Comparison of ENCODE assay signal across 9 cellular contexts in the genomic region with DNA sequence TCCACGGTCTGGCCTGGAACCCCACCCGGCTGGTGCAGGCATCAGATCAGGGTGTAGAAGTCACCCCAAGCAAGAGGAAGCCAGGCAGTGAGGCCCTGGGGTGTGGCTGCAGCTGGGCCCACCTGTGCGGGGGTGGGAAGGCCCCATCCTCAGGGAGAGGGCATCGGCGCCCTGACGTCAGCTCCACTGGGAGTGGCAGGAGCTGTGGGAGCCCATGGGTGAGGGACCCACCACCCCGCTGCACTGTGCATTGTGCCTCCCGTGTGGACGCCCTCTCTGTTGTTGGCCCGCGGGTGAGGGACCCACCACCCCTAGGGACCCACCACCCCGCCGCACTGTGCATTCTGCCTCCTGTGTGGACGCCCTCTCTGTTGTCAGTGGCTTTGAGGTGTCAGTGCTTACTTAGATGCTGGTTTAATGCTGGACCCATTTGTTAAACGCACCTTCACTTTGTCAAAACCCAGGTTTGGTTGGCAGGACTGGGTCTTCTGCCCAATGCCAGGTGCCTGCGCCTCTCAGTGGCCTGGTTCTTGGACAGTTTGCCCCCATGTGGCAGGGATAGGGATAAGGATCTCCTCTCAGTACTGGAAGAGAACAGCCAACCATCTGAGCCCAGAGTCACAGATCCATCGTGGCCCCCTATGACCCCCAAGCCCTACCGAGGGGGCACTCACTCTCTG. TPM values are rescaled to one million over a fixed set of nuclear protein-coding genes. Genes with fewer than 3 reads are reported as not detected.
DNase-seq lines count a peak whose midpoint lies in the region; ATAC-seq and TF ChIP-seq lines count a peak whose summit lies in the region.
"Had no signal": no experiment of that assay in that cellular context is flagged by ENCODE, and none has a peak within 500 bp of the region (broad histone marks: within the 10 kb centered on the region; RNA-seq: fewer than 3 reads in every experiment).

No MANE protein-coding gene starts in this region.

- TF ChIP-seq CTCF in choroid plexus epithelial cell (conservative IDR thresholded peaks at IDR 0.05; ENCODE audit: low read depth, low read length) (peak; percentile 69), psoas muscle (IDR thresholded peaks at IDR 0.05) (peak; percentile 3), gastrocnemius medialis (IDR thresholded peaks at IDR 0.05 in 4 of 5, conservative IDR thresholded peaks at IDR 0.05 in 1 of 5) (no peak)

- no peak for TF ChIP-seq POLR2A in gastrocnemius medialis (IDR thresholded peaks at IDR 0.05)

- in situ Hi-C loops in gastrocnemius medialis (cut with MboI; ENCODE audit: low sequenced_read_pairs in 4 of 4): no loop called here

- H3K4me1 ChIP-seq in psoas muscle (no peaks in the 10 kb centered on the region), gastrocnemius medialis (no peaks in the 10 kb centered on the region)
- H3K4me1 ChIP-seq: uterus had no signal

- H3K36me3 ChIP-seq in psoas muscle (ENCODE audit: insufficient read depth in 1 of 2, low read depth in 1 of 2) (no peaks in the 10 kb centered on the region), gastrocnemius medialis (no peaks in the 10 kb centered on the region)
- H3K36me3 ChIP-seq: uterus had no signal

- DNase-seq in NCI-H1417 (lab: John Stamatoyannopoulos, UW): peak in 2 of 3 experiments; percentile 39 to 55
- no peak for DNase-seq in NCI-H1417 treated with DMSO at 0.1 percent for 48 hours (lab: John Stamatoyannopoulos, UW)
- DNase-seq in NAMALWA (ENCODE audit: low spot score): peak; percentile 41
- peak; percentile 47 for DNase-seq in choroid plexus epithelial cell (ENCODE audit: low read depth)
- peak in 1 of 2 donors; percentile 45 for DNase-seq in psoas muscle
- DNase-seq in gastrocnemius medialis: no peak
- DNase-seq in stimulated activated CD4-positive, alpha-beta T cell treated with anti-CD3 and anti-CD28 coated beads, Interleukin-12 subunit alpha, Interleukin-12 subunit beta, amount 100 ng/mL, for 4 hours: no peak

- H3K27ac ChIP-seq in psoas muscle (no peak overlapping the region), gastrocnemius medialis (no peak overlapping the region)
- H3K27ac ChIP-seq: uterus had no signal

- H3K9me3 ChIP-seq in psoas muscle (no peaks in the 10 kb centered on the region), gastrocnemius medialis (no peaks in the 10 kb centered on the region)
- H3K9me3 ChIP-seq: uterus had no signal

- H3K4me3 ChIP-seq in choroid plexus epithelial cell (ENCODE audit: low read depth, low read length) (no peak overlapping the region), psoas muscle (no peak overlapping the region), gastrocnemius medialis (no peak overlapping the region)
- H3K4me3 ChIP-seq: uterus had no signal

- 71 to 76% (median 71%) methylated on average over 18 of the region's 18 CpGs for WGBS in psoas muscle, 3 donors

- ATAC-seq in psoas muscle (peak in 2 of 4 donors; percentile 40 to 50), gastrocnemius medialis (no peak), HG03159 (IDR thresholded peaks at IDR 0.05; ENCODE audit: unreplicated experiment) (no peak)

- intact Hi-C loops in psoas muscle (cut with DNase I): no loop called here
- intact Hi-C loops in gastrocnemius medialis (cut with DNase I; ENCODE audit: low total_unique reads): no loop called here

- H3K27me3 ChIP-seq in psoas muscle (ENCODE audit: insufficient read depth in 3 of 3, low read length in 2 of 3) (peaks cover 0 to 5% (median 0%) of the 10 kb centered on the region in 3 donors), gastrocnemius medialis (peaks cover 0 to 7% (median 6%) of the 10 kb centered on the region in 3 donors)
- H3K27me3 ChIP-seq: uterus had no signal

RNA-seq across cellular contexts. Expression of a gene that starts 6.9 kb away (rescaled TPM):
- total RNA-seq in psoas muscle: 10 to 100 TPM; 55.8 to 62.7 (median 59.1) TPM
- 10 to 100 TPM; 38.2 to 63.4 (median 49.4) TPM for polyA plus RNA-seq in psoas muscle
- total RNA-seq in gastrocnemius medialis: 10 to 100 TPM; 44.3 to 81.7 (median 54.0) TPM

Comparison
In these comparisons a context has a peak if more than half of its experiments do, and no peak if none do; other contexts are left out.
1. DNase-seq: peak in NCI-H1417 (2 of 3), NAMALWA (single experiment) and choroid plexus epithelial cell (single experiment); none in NCI-H1417 treated with DMSO at 0.1 percent for 48 hours (single experiment), gastrocnemius medialis (0 of 2) and stimulated activated CD4-positive, alpha-beta T cell treated with anti-CD3 and anti-CD28 coated beads, Interleukin-12 subunit alpha, Interleukin-12 subunit beta, amount 100 ng/mL, for 4 hours (single experiment).
2. CTCF ChIP-seq: peak in choroid plexus epithelial cell (single experiment) and psoas muscle (single experiment); none in gastrocnemius medialis (0 of 5).